25 cellular contexts compared by ENCODE assay signal in genomic region chr5:32814141-32814540, GRCh38.
"Had no signal": no experiment of that assay in that cellular context is flagged by ENCODE, and none has a peak within 500 bp of the region (broad histone marks: within the 10 kb centered on the region; RNA-seq: fewer than 3 reads in every experiment).

No MANE protein-coding gene starts in this region.

- H3K9me3 ChIP-seq: esophagus squamous epithelium, left ventricle myocardium inferior, ovary, psoas muscle, suprapubic skin, uterus had no signal

- H3K9ac ChIP-seq: neural progenitor cell had no signal

- DNase-seq: activated CD4-positive, alpha-beta T cell treated with anti-CD3 and anti-CD28 coated beads, Interleukin-2, amount 10 ng/mL, durations not matched to agents 7 days and 5 days; activated CD4-positive, CD25-positive, alpha-beta regulatory T cell treated with anti-CD3 and anti-CD28 coated beads, Interleukin-2, amount 50 U/mL, for 72 hours; activated CD8-positive, alpha-beta memory T cell treated with anti-CD3 and anti-CD28 coated beads, Interleukin-2, amount 10 ng/mL, durations not matched to agents 7 days and 5 days; activated CD8-positive, alpha-beta T cell treated with anti-CD3 and anti-CD28 coated beads for 36 hours; activated gamma-delta T cell treated with Interleukin-2 at 50 U/mL for 16 hours; cortex of kidney; endodermal cell; esophagus squamous epithelium; foreskin melanocyte; glutamatergic neuron; hippocampal formation; left ventricle myocardium inferior; naive thymus-derived CD8-positive, alpha-beta T cell; ovary; psoas muscle; right cardiac atrium; stimulated activated CD4-positive, alpha-beta T cell treated with anti-CD3 and anti-CD28 coated beads, Interleukin-1b, Interleukin-23, amount 100 ng/mL, for 48 hours; stomach; T-helper 1 cell; trophoblast cell; uterus; WERI-Rb-1 had no signal

- H3K27ac ChIP-seq: esophagus squamous epithelium, left ventricle myocardium inferior, neural progenitor cell, ovary, psoas muscle, skin epidermis, stomach, suprapubic skin, uterus, WERI-Rb-1 had no signal

- H3K4me1 ChIP-seq: neural progenitor cell, psoas muscle, stomach, uterus had no signal

- ATAC-seq: activated CD8-positive, alpha-beta memory T cell treated with anti-CD3 and anti-CD28 coated beads, Interleukin-2, amount 10 ng/mL, durations not matched to agents 7 days and 5 days; activated CD8-positive, alpha-beta T cell treated with anti-CD3 and anti-CD28 coated beads for 36 hours; naive thymus-derived CD8-positive, alpha-beta T cell; psoas muscle; right cardiac atrium had no signal

- H3K36me3 ChIP-seq: esophagus squamous epithelium, left ventricle myocardium inferior, neural progenitor cell, ovary, stomach, suprapubic skin, uterus, WERI-Rb-1 had no signal

- H3K4me2 ChIP-seq: neural progenitor cell had no signal

- H3K4me3 ChIP-seq: esophagus squamous epithelium, left ventricle myocardium inferior, neural progenitor cell, ovary, psoas muscle, skin epidermis, stomach, suprapubic skin, uterus had no signal

- H3K27me3 ChIP-seq: esophagus squamous epithelium, neural progenitor cell, ovary, stomach, suprapubic skin, uterus had no signal

- H2AFZ ChIP-seq: neural progenitor cell had no signal
